Comparison of ENCODE assay signal across 15 cellular contexts in genomic region chr1:230572121-230573083, GRCh38.
DNase-seq lines count a peak whose midpoint lies in the region; ATAC-seq, FAIRE-seq and TF ChIP-seq lines count a peak whose summit lies in the region.
"Had no signal": no experiment of that assay in that cellular context is flagged by ENCODE, and none has a peak within 500 bp of the region (broad histone marks: within the 10 kb centered on the region; RNA-seq: fewer than 3 reads in every experiment).

No MANE protein-coding gene starts in this region.

- FAIRE-seq in kidney (lab: Jason Lieb, UNC): no peak

- no peaks in the 10 kb centered on the region for H3K27me3 ChIP-seq in SJCRH30
- H3K27me3 ChIP-seq: heart left ventricle had no signal

- no peak overlapping the region for H3K9ac ChIP-seq in kidney (ENCODE audit: low read length in 2 of 2)
- H3K9ac ChIP-seq: SK-N-SH had no signal

- H3K9me3 ChIP-seq in SJCRH30 (replicated peaks) (no peaks in the 10 kb centered on the region), kidney (ENCODE audit: control insufficient read depth in 1 of 2, low read length in 2 of 2) (no peaks in the 10 kb centered on the region)
- H3K9me3 ChIP-seq: heart left ventricle, SK-N-SH had no signal

- H3K4me3 ChIP-seq in SJCRH30: no peak overlapping the region
- H3K4me3 ChIP-seq in kidney (ENCODE audit: low read length in 2 of 2): no peak overlapping the region
- H3K4me3 ChIP-seq: coronary artery, heart left ventricle had no signal

- H3K27ac ChIP-seq in SJCRH30 (no peak overlapping the region), kidney (ENCODE audit: low read depth in 2 of 2, low read length in 2 of 2) (no peak overlapping the region)
- H3K27ac ChIP-seq: coronary artery, heart left ventricle had no signal

- no peaks in the 10 kb centered on the region for H3K36me3 ChIP-seq in SJCRH30
- no peaks in the 10 kb centered on the region for H3K36me3 ChIP-seq in kidney (ENCODE audit: control insufficient read depth in 1 of 2, insufficient read depth in 2 of 2, low read length in 2 of 2)
- H3K36me3 ChIP-seq: heart left ventricle had no signal

- TF ChIP-seq CTCF in kidney (IDR thresholded peaks at IDR 0.05; ENCODE audit: borderline replicate concordance, extremely low read depth, insufficient read depth): no peak

- intact Hi-C loops in kidney (cut with DNase I): no loop called here

- H3K4me1 ChIP-seq in SJCRH30 (0 out of 2 replicates have a peak, but pooled peaks cover 4% of the 10 kb centered on the region), kidney (ENCODE audit: control insufficient read depth in 1 of 2, insufficient read depth in 1 of 2, low read depth in 1 of 2, low read length in 2 of 2) (peaks cover 0 to 8% of the 10 kb centered on the region in 2 donors)

- peak; percentile 53 for ATAC-seq in GM21786 (IDR thresholded peaks at IDR 0.05; ENCODE audit: unreplicated experiment)
- ATAC-seq in HG02973 (IDR thresholded peaks at IDR 0.05; ENCODE audit: unreplicated experiment): no peak
- no peak for ATAC-seq in left lobe of liver
- no peak for ATAC-seq in HG02885 (IDR thresholded peaks at IDR 0.05; ENCODE audit: poor library complexity, unreplicated experiment)
- ATAC-seq: heart left ventricle; naive thymus-derived CD8-positive, alpha-beta T cell had no signal

- peak; percentile 17 to 38 for DNase-seq in SJCRH30
- DNase-seq in iris pigment epithelial cell (ENCODE audit: low read depth): peak; percentile 50
- peak; percentile 87 for DNase-seq in renal cortical epithelial cell (ENCODE audit: low read depth)
- DNase-seq in left lobe of liver (ENCODE audit: low spot score): no peak
- no peak for DNase-seq in kidney
- DNase-seq: activated CD4-positive, CD25-positive, alpha-beta regulatory T cell treated with anti-CD3 and anti-CD28 coated beads, Interleukin-2, amount 50 U/mL, for 72 hours; activated naive CD4-positive, alpha-beta T cell; naive thymus-derived CD8-positive, alpha-beta T cell; SK-N-SH; stimulated activated naive CD4-positive, alpha-beta T cell treated with Interleukin-2 at 50 U/mL for 16 hours had no signal

Comparison
In these comparisons a context has a peak if more than half of its experiments do, and no peak if none do; other contexts are left out.
1. DNase-seq: peak in SJCRH30 (2 of 2), iris pigment epithelial cell (single experiment) and renal cortical epithelial cell (single experiment); none in left lobe of liver (single experiment) and kidney (single experiment).